1 cellular context compared by ENCODE assay signal in genomic region chr22:46586531-46587011, GRCh38.
A peak's percentile ranks its signal among the peaks of the same experiment; 100 is the strongest.
TF ChIP-seq lines count a peak whose summit lies in the region.

No MANE protein-coding gene starts in this region.

TF ChIP-seq in GM12878, 131 proteins besides CTCF, POLR2A, EP300 and RAD21:
- no peak for TF ChIP-seq REST (IDR thresholded peaks at IDR 0.05; ENCODE audit: low read depth, low read length)
- TF ChIP-seq RFX5 (IDR thresholded peaks at IDR 0.05; ENCODE audit: low read depth, low read length) = no peak
- no peak for TF ChIP-seq TCF12 (IDR thresholded peaks at IDR 0.05; ENCODE audit: low read depth, low read length)
- no peak for TF ChIP-seq ZNF622 (IDR thresholded peaks at IDR 0.05)
- no peak for TF ChIP-seq RELA (IDR thresholded peaks at IDR 0.05; ENCODE audit: borderline replicate concordance, partially characterized antibody)
- TF ChIP-seq IKZF1 (conservative IDR thresholded peaks at IDR 0.05) = no peak
- TF ChIP-seq FOXM1 (IDR thresholded peaks at IDR 0.05; ENCODE audit: low read depth, low read length) = no peak
- TF ChIP-seq ZBED1 (IDR thresholded peaks at IDR 0.05; ENCODE audit: borderline replicate concordance) = no peak
- TF ChIP-seq STAT1 (conservative IDR thresholded peaks at IDR 0.05) = no peak
- TF ChIP-seq PML (IDR thresholded peaks at IDR 0.05; ENCODE audit: low read length) = no peak
- no peak for TF ChIP-seq SPI1 (IDR thresholded peaks at IDR 0.05; ENCODE audit: borderline replicate concordance, insufficient read depth, low read depth, low read length)
- TF ChIP-seq RBBP5 (conservative IDR thresholded peaks at IDR 0.05) = no peak
- no peak for TF ChIP-seq SREBF2 (IDR thresholded peaks at IDR 0.05; ENCODE audit: low read length)
- no peak for TF ChIP-seq HCFC1 (IDR thresholded peaks at IDR 0.05; ENCODE audit: low read length)
- TF ChIP-seq KAT2A (conservative IDR thresholded peaks at IDR 0.05; ENCODE audit: control insufficient read depth, low read depth, low read length) = no peak
- 0 out of 2 replicates have a peak, but pooled peaks have one; percentile 4 for TF ChIP-seq PAX5 (IDR thresholded peaks at IDR 0.05; ENCODE audit: borderline replicate concordance, low read depth, low read length)
- TF ChIP-seq SMARCA5 (IDR thresholded peaks at IDR 0.05) = peak; percentile 68; the same call in 1 of the 2 replicates
